8 cellular contexts compared by ENCODE assay signal in genomic region chr1:45490121-45490622, GRCh38. TPM values are rescaled to one million over a fixed set of nuclear protein-coding genes. Genes with fewer than 3 reads are reported as not detected.
DNase-seq lines count a peak whose midpoint lies in the region; ATAC-seq, FAIRE-seq and TF ChIP-seq lines count a peak whose summit lies in the region.

No MANE protein-coding gene starts in this region.

- H3K27ac Mint-ChIP-seq in activated naive CD4-positive, alpha-beta T cell treated with anti-CD3 and anti-CD28 coated beads, Interleukin-2, amount 10 ng/mL, durations not matched to agents 7 days and 5 days = no peak overlapping the region

- H4K20me1 ChIP-seq in HepG2 (ENCODE audit: insufficient read depth, low read length) = no peaks in the 10 kb centered on the region

- 2% methylated on average over 17 of the region's 17 CpGs for WGBS in HepG2 (ENCODE audit: low lambda C conversion rate)

- ATAC-seq in Right ventricle myocardium superior (ENCODE audit: poor library complexity) (peak; percentile 3), Right ventricle myocardium inferior (no peak), HepG2 (peak; percentile 11)

- POLR2A ChIA-PET in HepG2 (lab: Yijun Ruan, JAX) = interaction anchor here (0.8 to 5.3 kb wide), 13 partner anchors 10 to 715 kb away, joined by 3 to 51 read pairs (median 6); partner anchors contain the start of genes AKR1A1, CCDC163, MMACHC and MUTYH

- TF ChIP-seq CTCF in cardiac fibroblast (IDR thresholded peaks at IDR 0.05; ENCODE audit: low read depth, low read length) = no peak
- TF ChIP-seq CTCF in HepG2 (CRISPR knock-in tag; IDR thresholded peaks at IDR 0.05) = no peak
- no peak for TF ChIP-seq CTCF in vagina (IDR thresholded peaks at IDR 0.05)
- TF ChIP-seq CTCF in GM13977 (IDR thresholded peaks at IDR 0.05; ENCODE audit: extremely low read depth, insufficient read depth, missing control alignments) = no peak

- H3K9me3 ChIP-seq in HepG2 (ENCODE audit: low read length) (no peaks in the 10 kb centered on the region), vagina (no peaks in the 10 kb centered on the region)

- no peak for FAIRE-seq in HepG2 (lab: Jason Lieb, UNC)

- H3K36me3 Mint-ChIP-seq in activated naive CD4-positive, alpha-beta T cell treated with anti-CD3 and anti-CD28 coated beads, Interleukin-2, amount 10 ng/mL, durations not matched to agents 7 days and 5 days = no peaks in the 10 kb centered on the region

- CTCF ChIA-PET in HepG2 (lab: Yijun Ruan, JAX; ENCODE audit: low intra/inter-chr PET ratio, low total read pairs) = no interaction called here
- CTCF ChIA-PET in activated naive CD4-positive, alpha-beta T cell treated with anti-CD3 and anti-CD28 coated beads, Interleukin-2, amount 10 ng/mL, durations not matched to agents 7 days and 5 days (lab: Charles Lee) = interaction anchor here (3.9 to 7.8 kb wide), 4 partner anchors 132 to 477 kb away, joined by 28 to 159 read pairs (median 45); partner anchors contain the start of genes HECTD3, MUTYH, TOE1 and UROD

- DNase-seq in Right ventricle myocardium superior (no peak), Right ventricle myocardium inferior (ENCODE audit: missing footprints) (no peak), cardiac fibroblast (ENCODE audit: low read depth in 2 of 2) (peak; percentile 28 to 32), HepG2 (ENCODE audit: low spot score) (no peak), vagina (ENCODE audit: extremely low spot score in 2 of 2) (no peak), T1000 (lab: John Stamatoyannopoulos, UW) (no peak), GM13977 (ENCODE audit: low spot score) (no peak)
- DNase-seq in activated naive CD4-positive, alpha-beta T cell treated with anti-CD3 and anti-CD28 coated beads, Interleukin-2, amount 10 ng/mL, durations not matched to agents 7 days and 5 days = no peak

- H3K4me3 Mint-ChIP-seq in activated naive CD4-positive, alpha-beta T cell treated with anti-CD3 and anti-CD28 coated beads, Interleukin-2, amount 10 ng/mL, durations not matched to agents 7 days and 5 days = no peak overlapping the region

- H3K36me3 ChIP-seq in HepG2 (replicated peaks in 1 of 2; ENCODE audit: control insufficient read depth in 1 of 2, insufficient read depth in 2 of 2, low read length in 2 of 2) (0 out of 5 replicates have a peak, but pooled peaks cover 0 to 8% of the 10 kb centered on the region in 2 experiments), vagina (no peaks in the 10 kb centered on the region)

- TF ChIP-seq POLR2A in HepG2 (IDR thresholded peaks at IDR 0.05; ENCODE audit: insufficient read depth in 1 of 2, low read depth in 2 of 2, low read length in 2 of 2) = no peak
- peak in 1 of 2 donors; percentile 21 for TF ChIP-seq POLR2A in vagina (IDR thresholded peaks at IDR 0.05)

- no peak for TF ChIP-seq EP300 in HepG2 (IDR thresholded peaks at IDR 0.05; ENCODE audit: low read depth in 2 of 2, low read length in 2 of 2)
- no peak for TF ChIP-seq EP300 in HepG2 (CRISPR knock-in tag; IDR thresholded peaks at IDR 0.05; ENCODE audit: borderline replicate concordance)

- in situ Hi-C loops in HepG2 (cut with HindIII; ENCODE audit: extremely low pct_ligation_motif_present, low pct_unique_long_range_greater_than_20kb) (loop anchor here (5.0 kb wide), 3 partner anchors 133 to 478 kb away; partner anchors contain the start of genes HECTD3 and UROD), GM13977 (cut with MboI; ENCODE audit: low pct_unique_long_range_greater_than_20kb, low sequenced_read_pairs, unreplicated experiment) (loop anchor here (5.0 to 25.0 kb wide), 2 partner anchors 133 to 478 kb away; partner anchors contain the start of genes HECTD3 and UROD)

- no peaks in the 10 kb centered on the region for H3K9me3 Mint-ChIP-seq in activated naive CD4-positive, alpha-beta T cell treated with anti-CD3 and anti-CD28 coated beads, Interleukin-2, amount 10 ng/mL, durations not matched to agents 7 days and 5 days

- H3K4me1 Mint-ChIP-seq in activated naive CD4-positive, alpha-beta T cell treated with anti-CD3 and anti-CD28 coated beads, Interleukin-2, amount 10 ng/mL, durations not matched to agents 7 days and 5 days = peaks cover 8% of the 10 kb centered on the region

- H3K27ac ChIP-seq in HepG2 (ENCODE audit: extremely low read length, insufficient read depth, low read length) = peak overlapping the region; percentile 78
- H3K27ac ChIP-seq in vagina = peak overlapping the region; percentile 90

- no peak for TF ChIP-seq RAD21 in HepG2 (CRISPR knock-in tag; IDR thresholded peaks at IDR 0.05)

- peaks cover 29% of the 10 kb centered on the region for H3K4me1 ChIP-seq in HepG2 (ENCODE audit: insufficient read depth, low read length)
- H3K4me1 ChIP-seq in vagina = peaks cover 24% of the 10 kb centered on the region

- peak overlapping the region; percentile 73 for H3K4me2 ChIP-seq in HepG2 (ENCODE audit: low read depth, low read length)

- H3K27me3 ChIP-seq in HepG2 (ENCODE audit: control insufficient read depth in 1 of 2, insufficient read depth in 2 of 2, low read length in 2 of 2) (no peaks in the 10 kb centered on the region; a peak in 1 of 5 replicates), vagina (no peaks in the 10 kb centered on the region)

- H3K27me3 Mint-ChIP-seq in activated naive CD4-positive, alpha-beta T cell treated with anti-CD3 and anti-CD28 coated beads, Interleukin-2, amount 10 ng/mL, durations not matched to agents 7 days and 5 days = no peaks in the 10 kb centered on the region

- peak overlapping the region; percentile 83 for H3K9ac ChIP-seq in HepG2 (ENCODE audit: insufficient read depth, low read depth, low read length)

- H2AFZ ChIP-seq in HepG2 (ENCODE audit: low read length) = no peak overlapping the region

- BruUV-seq in HepG2 (replicated peaks; lab: Mats Ljungman, UMichigan) = no TSS peak

- H3K79me2 ChIP-seq in HepG2 (ENCODE audit: insufficient read depth, low read length) = peaks cover 2% of the 10 kb centered on the region

- intact Hi-C loops in Right ventricle myocardium superior (cut with DNase I) = no loop called here
- intact Hi-C loops in Right ventricle myocardium inferior (cut with DNase I) = loop anchor here (2.0 to 10.0 kb wide), 4 partner anchors 148 to 765 kb away; partner anchors contain the start of genes MUTYH and TOE1
- intact Hi-C loops in HepG2 (cut with micrococcal nuclease; ENCODE audit: unreplicated experiment) = loop anchor here (2.0 to 5.0 kb wide), 3 partner anchors 148 to 653 kb away; partner anchors contain the start of genes MUTYH and TOE1
- intact Hi-C loops in vagina (cut with DNase I) = loop anchor here (5.0 kb wide), 2 partner anchors 128 to 478 kb away; partner anchors contain the start of genes HECTD3 and UROD

- H3K4me3 ChIP-seq in cardiac fibroblast (replicated peaks in 1 of 2; ENCODE audit: low read depth in 2 of 2, low read length in 2 of 2) (peak overlapping the region; percentile 85 to 97), HepG2 (replicated peaks in 1 of 3; ENCODE audit: insufficient read depth in 1 of 3, low read depth in 2 of 3, low read length in 3 of 3) (peak overlapping the region; percentile 90 to 98 (median 93)), vagina (peak overlapping the region; percentile 83 to 86)

RNA-seq across cellular contexts. Expression of gene TESK2, which starts 0.8 kb away (rescaled TPM):
- total RNA-seq in Right ventricle myocardium superior (1.5 TPM), Right ventricle myocardium inferior (1.5 TPM), HepG2 (2016; rRNA removed; fragmentation: Illumina TruSeq; extraction: Trizol) (5.5 and 6.9 TPM in 2 replicates), vagina (13.5 TPM)
- total RNA-seq in HepG2 (2016; cell fraction: cytosol; rRNA removed; fragmentation: Illumina TruSeq; extraction: Trizol; ENCODE audit: low read depth) = 2.9 and 3.4 TPM in 2 replicates
- total RNA-seq in HepG2 (2016; cell fraction: insoluble cytoplasmic fraction; rRNA removed; fragmentation: Illumina TruSeq; extraction: Trizol) = 5.6 and 6.8 TPM in 2 replicates
- 8.7 and 9.4 TPM in 2 replicates for total RNA-seq in HepG2 (2016; cell fraction: membrane; rRNA removed; fragmentation: Illumina TruSeq; extraction: Trizol)
- 6.2 and 6.8 TPM in 2 replicates for total RNA-seq in HepG2 (2016; cell fraction: nucleus; rRNA removed; fragmentation: Illumina TruSeq; extraction: Trizol)
- polyA plus RNA-seq in HepG2 (2011; rRNA removed) = 8.8 and 9.6 TPM in 2 replicates
- 9.0 and 9.1 TPM in 2 replicates for polyA plus RNA-seq in HepG2 (2011; cell fraction: cytosol; rRNA removed)
- 10.2 TPM in 2 replicates for polyA plus RNA-seq in HepG2 (2011; cell fraction: nucleus; rRNA removed)
- 6.1 and 8.0 TPM in 2 replicates for polyA plus RNA-seq in HepG2 (2012)
- 2.3 and 2.9 TPM in 2 replicates for polyA plus RNA-seq in HepG2 (2016; cell fraction: cytosol; fragmentation: Illumina TruSeq; extraction: Trizol; ENCODE audit: low read depth)
- polyA plus RNA-seq in HepG2 (2016; cell fraction: insoluble cytoplasmic fraction; fragmentation: Illumina TruSeq; extraction: Trizol; ENCODE audit: low read depth) = 5.0 and 6.3 TPM in 2 replicates
- polyA plus RNA-seq in HepG2 (2016; cell fraction: membrane; fragmentation: Illumina TruSeq; extraction: Trizol; ENCODE audit: low read depth) = 6.6 and 6.8 TPM in 2 replicates
- polyA plus RNA-seq in HepG2 (2016; cell fraction: nucleus; fragmentation: Illumina TruSeq; extraction: Trizol; ENCODE audit: insufficient read depth, low read depth) = 8.1 and 8.7 TPM in 2 replicates
- polyA minus RNA-seq in HepG2 (2011; rRNA and poly(A)+ RNA removed; ENCODE audit: low replicate concordance) = 4.1 and 11.9 TPM in 2 replicates
- polyA minus RNA-seq in HepG2 (2011; cell fraction: cytosol; rRNA and poly(A)+ RNA removed) = 4.9 and 5.6 TPM in 2 replicates
- polyA minus RNA-seq in HepG2 (2011; cell fraction: nucleus; rRNA and poly(A)+ RNA removed) = 7.0 and 7.3 TPM in 2 replicates

RNA-seq across cellular contexts. Expression of gene CCDC163, which starts 9.7 kb away (rescaled TPM):
- total RNA-seq in Right ventricle myocardium superior (0.38 TPM), Right ventricle myocardium inferior (0.41 TPM), HepG2 (2016; rRNA removed; fragmentation: Illumina TruSeq; extraction: Trizol) (4.4 and 5.2 TPM in 2 replicates), vagina (not detected)
- total RNA-seq in HepG2 (2016; cell fraction: cytosol; rRNA removed; fragmentation: Illumina TruSeq; extraction: Trizol; ENCODE audit: low read depth) = 1.7 and 2.0 TPM in 2 replicates
- 3.6 and 5.0 TPM in 2 replicates for total RNA-seq in HepG2 (2016; cell fraction: insoluble cytoplasmic fraction; rRNA removed; fragmentation: Illumina TruSeq; extraction: Trizol)
- 4.4 and 4.6 TPM in 2 replicates for total RNA-seq in HepG2 (2016; cell fraction: membrane; rRNA removed; fragmentation: Illumina TruSeq; extraction: Trizol)
- total RNA-seq in HepG2 (2016; cell fraction: nucleus; rRNA removed; fragmentation: Illumina TruSeq; extraction: Trizol) = 3.7 and 7.2 TPM in 2 replicates
- polyA plus RNA-seq in HepG2 (2011; rRNA removed) = 8.3 and 8.4 TPM in 2 replicates
- polyA plus RNA-seq in HepG2 (2011; cell fraction: cytosol; rRNA removed) = 7.4 and 7.9 TPM in 2 replicates
- polyA plus RNA-seq in HepG2 (2011; cell fraction: nucleus; rRNA removed) = 9.2 and 10.0 TPM in 2 replicates
- polyA plus RNA-seq in HepG2 (2012) = 3.7 and 3.9 TPM in 2 replicates
- polyA plus RNA-seq in HepG2 (2016; cell fraction: cytosol; fragmentation: Illumina TruSeq; extraction: Trizol; ENCODE audit: low read depth) = 1.1 and 2.1 TPM in 2 replicates
- polyA plus RNA-seq in HepG2 (2016; cell fraction: insoluble cytoplasmic fraction; fragmentation: Illumina TruSeq; extraction: Trizol; ENCODE audit: low read depth) = 4.7 and 5.7 TPM in 2 replicates
- 3.4 and 4.3 TPM in 2 replicates for polyA plus RNA-seq in HepG2 (2016; cell fraction: membrane; fragmentation: Illumina TruSeq; extraction: Trizol; ENCODE audit: low read depth)
- 12.7 and 14.5 TPM in 2 replicates for polyA plus RNA-seq in HepG2 (2016; cell fraction: nucleus; fragmentation: Illumina TruSeq; extraction: Trizol; ENCODE audit: insufficient read depth, low read depth)
- 8.9 and 15.8 TPM in 2 replicates for polyA minus RNA-seq in HepG2 (2011; rRNA and poly(A)+ RNA removed; ENCODE audit: low replicate concordance)
- 2.3 and 3.3 TPM in 2 replicates for polyA minus RNA-seq in HepG2 (2011; cell fraction: cytosol; rRNA and poly(A)+ RNA removed)
- 5.3 and 5.6 TPM in 2 replicates for polyA minus RNA-seq in HepG2 (2011; cell fraction: nucleus; rRNA and poly(A)+ RNA removed)

RNA-seq across cellular contexts. Expression of gene MMACHC, which starts 9.9 kb away (rescaled TPM):
- total RNA-seq in Right ventricle myocardium superior (19.1 TPM), Right ventricle myocardium inferior (26.0 TPM), HepG2 (2016; rRNA removed; fragmentation: Illumina TruSeq; extraction: Trizol) (10.3 and 13.4 TPM in 2 replicates), vagina (3.2 TPM)
- total RNA-seq in HepG2 (2016; cell fraction: cytosol; rRNA removed; fragmentation: Illumina TruSeq; extraction: Trizol; ENCODE audit: low read depth) = 1.7 and 1.8 TPM in 2 replicates
- 9.5 and 12.8 TPM in 2 replicates for total RNA-seq in HepG2 (2016; cell fraction: insoluble cytoplasmic fraction; rRNA removed; fragmentation: Illumina TruSeq; extraction: Trizol)
- 6.3 and 6.7 TPM in 2 replicates for total RNA-seq in HepG2 (2016; cell fraction: membrane; rRNA removed; fragmentation: Illumina TruSeq; extraction: Trizol)
- total RNA-seq in HepG2 (2016; cell fraction: nucleus; rRNA removed; fragmentation: Illumina TruSeq; extraction: Trizol) = 4.7 and 6.2 TPM in 2 replicates
- polyA plus RNA-seq in HepG2 (2011; rRNA removed) = 11.6 and 12.9 TPM in 2 replicates
- 10.0 and 13.8 TPM in 2 replicates for polyA plus RNA-seq in HepG2 (2011; cell fraction: cytosol; rRNA removed)
- polyA plus RNA-seq in HepG2 (2011; cell fraction: nucleus; rRNA removed) = 6.5 and 7.9 TPM in 2 replicates
- 5.7 and 8.2 TPM in 2 replicates for polyA plus RNA-seq in HepG2 (2012)
- 2.7 and 4.1 TPM in 2 replicates for polyA plus RNA-seq in HepG2 (2016; cell fraction: cytosol; fragmentation: Illumina TruSeq; extraction: Trizol; ENCODE audit: low read depth)
- 16.0 and 18.0 TPM in 2 replicates for polyA plus RNA-seq in HepG2 (2016; cell fraction: insoluble cytoplasmic fraction; fragmentation: Illumina TruSeq; extraction: Trizol; ENCODE audit: low read depth)
- 9.0 and 9.8 TPM in 2 replicates for polyA plus RNA-seq in HepG2 (2016; cell fraction: membrane; fragmentation: Illumina TruSeq; extraction: Trizol; ENCODE audit: low read depth)
- 7.7 and 8.8 TPM in 2 replicates for polyA plus RNA-seq in HepG2 (2016; cell fraction: nucleus; fragmentation: Illumina TruSeq; extraction: Trizol; ENCODE audit: insufficient read depth, low read depth)
- 44.1 and 56.1 TPM in 2 replicates for polyA minus RNA-seq in HepG2 (2011; rRNA and poly(A)+ RNA removed; ENCODE audit: low replicate concordance)
- polyA minus RNA-seq in HepG2 (2011; cell fraction: cytosol; rRNA and poly(A)+ RNA removed) = 11.0 and 11.6 TPM in 2 replicates
- 7.9 and 9.4 TPM in 2 replicates for polyA minus RNA-seq in HepG2 (2011; cell fraction: nucleus; rRNA and poly(A)+ RNA removed)

RNA-seq across cellular contexts. Expression of gene PRDX1, which starts 31.5 kb away (rescaled TPM):
- 319 TPM for total RNA-seq in Right ventricle myocardium superior
- total RNA-seq in Right ventricle myocardium inferior = 314 TPM
- total RNA-seq in HepG2 (2016; rRNA removed; fragmentation: Illumina TruSeq; extraction: Trizol) = 1,898 and 2,651 TPM in 2 replicates
- 648 and 690 TPM in 2 replicates for total RNA-seq in HepG2 (2016; cell fraction: cytosol; rRNA removed; fragmentation: Illumina TruSeq; extraction: Trizol; ENCODE audit: low read depth)
- total RNA-seq in HepG2 (2016; cell fraction: insoluble cytoplasmic fraction; rRNA removed; fragmentation: Illumina TruSeq; extraction: Trizol) = 1,942 and 2,764 TPM in 2 replicates
- total RNA-seq in HepG2 (2016; cell fraction: membrane; rRNA removed; fragmentation: Illumina TruSeq; extraction: Trizol) = 688 and 689 TPM in 2 replicates
- total RNA-seq in HepG2 (2016; cell fraction: nucleus; rRNA removed; fragmentation: Illumina TruSeq; extraction: Trizol) = 599 and 644 TPM in 2 replicates
- 550 and 761 TPM in 2 replicates for polyA plus RNA-seq in HepG2 (2011; rRNA removed)
- 477 and 587 TPM in 2 replicates for polyA plus RNA-seq in HepG2 (2011; cell fraction: cytosol; rRNA removed)
- polyA plus RNA-seq in HepG2 (2011; cell fraction: nucleus; rRNA removed) = 93.4 and 123 TPM in 2 replicates
- 725 and 786 TPM in 2 replicates for polyA plus RNA-seq in HepG2 (2012)
- polyA plus RNA-seq in HepG2 (2016; cell fraction: cytosol; fragmentation: Illumina TruSeq; extraction: Trizol; ENCODE audit: low read depth) = 598 and 600 TPM in 2 replicates
- polyA plus RNA-seq in HepG2 (2016; cell fraction: insoluble cytoplasmic fraction; fragmentation: Illumina TruSeq; extraction: Trizol; ENCODE audit: low read depth) = 2,458 and 2,666 TPM in 2 replicates
- 496 and 500 TPM in 2 replicates for polyA plus RNA-seq in HepG2 (2016; cell fraction: membrane; fragmentation: Illumina TruSeq; extraction: Trizol; ENCODE audit: low read depth)
- 910 and 953 TPM in 2 replicates for polyA plus RNA-seq in HepG2 (2016; cell fraction: nucleus; fragmentation: Illumina TruSeq; extraction: Trizol; ENCODE audit: insufficient read depth, low read depth)
- polyA minus RNA-seq in HepG2 (2011; rRNA and poly(A)+ RNA removed; ENCODE audit: low replicate concordance) = 219 and 566 TPM in 2 replicates
- 202 and 238 TPM in 2 replicates for polyA minus RNA-seq in HepG2 (2011; cell fraction: cytosol; rRNA and poly(A)+ RNA removed)
- polyA minus RNA-seq in HepG2 (2011; cell fraction: nucleus; rRNA and poly(A)+ RNA removed) = 82.1 and 96.2 TPM in 2 replicates
- total RNA-seq in vagina = 239 TPM

Comparison
In these comparisons a context has a peak if more than half of its experiments do, and no peak if none do; other contexts are left out.
1. DNase-seq: peak in cardiac fibroblast (2 of 2); none in Right ventricle myocardium superior (single experiment), Right ventricle myocardium inferior (single experiment), HepG2 (single experiment), vagina (0 of 2), T1000 (single experiment), GM13977 (single experiment) and activated naive CD4-positive, alpha-beta T cell treated with anti-CD3 and anti-CD28 coated beads, Interleukin-2, amount 10 ng/mL, durations not matched to agents 7 days and 5 days (single experiment).
2. Peak in every context shown above with its lines, with median percentiles within 50 percentile points of each other: H3K4me3 ChIP-seq.